8 cellular contexts compared by ENCODE assay signal in the genomic region with DNA sequence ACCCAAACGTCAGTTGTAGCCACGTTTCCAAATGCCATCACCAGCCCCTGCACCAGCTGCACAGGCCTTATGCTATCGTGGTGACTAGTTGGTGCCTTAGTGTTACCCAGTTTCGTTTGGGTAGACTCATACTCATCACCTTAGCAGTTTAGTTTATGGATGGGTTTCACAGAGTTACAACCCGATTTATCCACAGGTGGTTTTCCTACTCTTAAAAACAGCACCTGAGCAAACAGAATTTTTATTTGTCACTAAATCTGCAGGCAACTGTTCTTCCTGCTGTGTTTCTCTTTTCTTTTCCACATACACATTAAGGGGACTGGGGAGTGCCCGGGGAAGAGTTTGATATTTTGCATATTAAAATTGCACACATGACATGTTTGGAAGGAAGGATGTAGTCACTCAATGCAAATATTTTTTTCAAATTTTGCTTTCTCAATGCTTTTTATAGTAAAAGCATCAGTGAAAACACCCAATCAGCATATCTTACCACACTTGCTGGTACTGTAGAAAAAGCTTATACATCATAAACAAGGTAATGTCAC. TPM values are rescaled to one million over a fixed set of nuclear protein-coding genes. Genes with fewer than 3 reads are reported as not detected.
DNase-seq lines count a peak whose midpoint lies in the region; ATAC-seq and TF ChIP-seq lines count a peak whose summit lies in the region.

No MANE protein-coding gene starts in this region.

- no peak overlapping the region for H3K27ac ChIP-seq in gastroesophageal sphincter

- TF ChIP-seq EP300 in gastroesophageal sphincter (IDR thresholded peaks at IDR 0.05) = no peak

- H3K4me1 ChIP-seq in HAP-1 (peaks cover 11% of the 10 kb centered on the region), gastroesophageal sphincter (no peaks in the 10 kb centered on the region)

- H3K27me3 Mint-ChIP-seq in immature natural killer cell (ENCODE audit: low read depth in 3 of 3) = peaks cover 0 to 4% (median 0%) of the 10 kb centered on the region in 3 donors

- in situ Hi-C loops in HAP-1 (cut with MboI; ENCODE audit: low sequenced_read_pairs) = loop anchor here (25.0 kb wide), 1 partner anchor 348 kb away; no protein-coding TSS in a partner anchor

- H3K9me3 ChIP-seq in HAP-1 = no peaks in the 10 kb centered on the region
- no peaks in the 10 kb centered on the region for H3K9me3 ChIP-seq in gastroesophageal sphincter

- no peaks in the 10 kb centered on the region for H3K9me3 Mint-ChIP-seq in immature natural killer cell

- DNase-seq in NCI-H748 (lab: John Stamatoyannopoulos, UW; ENCODE audit: unreplicated experiment) (peak; percentile 47), NCI-H748 treated with DMSO at 0.1 percent for 48 hours (lab: John Stamatoyannopoulos, UW) (no peak), NCI-H2081 (lab: John Stamatoyannopoulos, UW) (peak; percentile 5 to 74), immature natural killer cell (no peak), NCI-H1436 treated with DMSO at 0.1 percent for 48 hours (lab: John Stamatoyannopoulos, UW) (no peak), HAP-1 (ENCODE audit: low spot score in 2 of 2) (no peak)

- H3K36me3 ChIP-seq in HAP-1 (replicated peaks) (peaks cover 93% of the 10 kb centered on the region), gastroesophageal sphincter (peaks cover 0 to 72% of the 10 kb centered on the region in 2 donors)

- H3K27me3 ChIP-seq in HAP-1 (ENCODE audit: low read depth) = no peaks in the 10 kb centered on the region
- no peaks in the 10 kb centered on the region for H3K27me3 ChIP-seq in gastroesophageal sphincter

- peak overlapping the region in 5 of 6 donors; percentile 17 to 76 (median 41) for H3K27ac Mint-ChIP-seq in immature natural killer cell

- H3K4me1 Mint-ChIP-seq in immature natural killer cell = peaks cover 4 to 18% of the 10 kb centered on the region in 2 donors

- no peak for TF ChIP-seq POLR2A in gastroesophageal sphincter (IDR thresholded peaks at IDR 0.05)

- no peak for TF ChIP-seq CTCF in gastroesophageal sphincter (IDR thresholded peaks at IDR 0.05)

- ATAC-seq in GM21825 (IDR thresholded peaks at IDR 0.05; ENCODE audit: unreplicated experiment) (peak; percentile 36), gastroesophageal sphincter (no peak)

- H3K36me3 Mint-ChIP-seq in immature natural killer cell = peaks cover 8 to 15% (median 13%) of the 10 kb centered on the region in 3 donors

- 65% methylated on average over 3 to 6 of the region's 6 CpGs for WGBS in gastroesophageal sphincter (ENCODE audit: low coverage in 1 of 2), 2 donors

- H3K4me3 ChIP-seq in HAP-1 = no peak overlapping the region
- no peak overlapping the region for H3K4me3 ChIP-seq in gastroesophageal sphincter

- no peak overlapping the region for H3K4me3 Mint-ChIP-seq in immature natural killer cell

RNA-seq across cellular contexts. Expression of a gene that starts 41.7 kb away (rescaled TPM):
- polyA plus RNA-seq in immature natural killer cell = 1 to 10 TPM; 2.5 to 4.0 (median 2.7) TPM
- 1 to 10 TPM; 3.0 to 5.8 (median 4.0) TPM for total RNA-seq in gastroesophageal sphincter

Comparison
In these comparisons a context has a peak if more than half of its experiments do, and no peak if none do; other contexts are left out.
1. DNase-seq: peak in NCI-H748 (single experiment) and NCI-H2081 (2 of 2); none in NCI-H748 treated with DMSO at 0.1 percent for 48 hours (single experiment), immature natural killer cell (0 of 3), NCI-H1436 treated with DMSO at 0.1 percent for 48 hours (single experiment) and HAP-1 (0 of 2).